Comparison of ENCODE assay signal across 17 cellular contexts in the genomic region with DNA sequence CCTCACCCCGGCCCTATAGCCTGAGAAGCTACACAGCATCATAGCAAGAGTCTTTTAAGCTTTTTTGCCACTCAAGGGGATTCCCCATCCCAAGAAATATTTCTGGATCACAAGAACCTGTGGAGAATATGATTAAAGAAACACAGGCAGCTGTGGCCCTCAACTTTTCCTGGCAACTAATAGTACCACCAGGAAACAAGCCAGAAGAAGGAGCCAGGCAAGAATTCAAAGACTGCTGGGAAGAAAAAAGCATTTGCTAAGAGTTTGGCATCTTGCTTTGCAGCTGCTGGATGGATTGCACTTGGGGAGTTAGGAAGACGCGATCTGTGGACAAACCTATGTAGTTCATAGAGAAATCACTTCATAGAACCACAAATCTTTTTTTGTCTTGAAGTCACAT.
DNase-seq lines count a peak whose midpoint lies in the region; ATAC-seq and TF ChIP-seq lines count a peak whose summit lies in the region.
"Had no signal": no experiment of that assay in that cellular context is flagged by ENCODE, and none has a peak within 500 bp of the region (broad histone marks: within the 10 kb centered on the region; RNA-seq: fewer than 3 reads in every experiment).

No MANE protein-coding gene starts in this region.

- peak; percentile 42 to 73 for DNase-seq in fibroblast of lung (ENCODE audit: low read depth in 2 of 2)
- peak; percentile 54 for DNase-seq in midbrain (lab: John Stamatoyannopoulos, UW)
- DNase-seq in OCI-M2 (lab: John Stamatoyannopoulos, UW; ENCODE audit: unreplicated experiment), result no peak
- no peak for DNase-seq in SW480 (ENCODE audit: low spot score)
- no peak for DNase-seq in T-helper 2 cell
- DNase-seq: activated naive CD4-positive, alpha-beta T cell; CD4-positive, alpha-beta memory T cell; dermis blood vessel endothelial cell; HFFc6; NCI-H1436; NCI-H2171 treated with DMSO at 0.1 percent for 48 hours; retina; stimulated activated naive CD4-positive, alpha-beta T cell; upper lobe of left lung had no signal

- no peak overlapping the region for H2AFZ ChIP-seq in fibroblast of lung (ENCODE audit: low read length)

- no peak overlapping the region for H3K4me3 ChIP-seq in fibroblast of lung (replicated peaks in 1 of 4; ENCODE audit: control extremely low read depth in 1 of 4, insufficient read depth in 1 of 4, low read depth in 3 of 4, low read length in 4 of 4)
- H3K4me3 ChIP-seq in skeletal muscle tissue (ENCODE audit: low read length in 3 of 3), result no peak overlapping the region
- H3K4me3 ChIP-seq: upper lobe of left lung had no signal

- no peaks in the 10 kb centered on the region for H3K36me3 ChIP-seq in fibroblast of lung (ENCODE audit: control insufficient read depth, insufficient read depth, low read length)
- H3K36me3 ChIP-seq in skeletal muscle tissue (ENCODE audit: control insufficient read depth in 3 of 3, insufficient read depth in 3 of 3, low read length in 3 of 3), result peaks cover 0 to 4% (median 0%) of the 10 kb centered on the region in 3 donors
- H3K36me3 ChIP-seq: upper lobe of left lung had no signal

- no peak for ATAC-seq in GM21576 (IDR thresholded peaks at IDR 0.05; ENCODE audit: unreplicated experiment)

- no peaks in the 10 kb centered on the region for H3K9me3 ChIP-seq in fibroblast of lung (ENCODE audit: control insufficient read depth, insufficient read depth, low read depth, low read length)
- H3K9me3 ChIP-seq in skeletal muscle tissue (ENCODE audit: control insufficient read depth in 3 of 3, low read length in 3 of 3), result no peaks in the 10 kb centered on the region
- H3K9me3 ChIP-seq: upper lobe of left lung had no signal

- no peak overlapping the region for H3K9ac ChIP-seq in fibroblast of lung (ENCODE audit: insufficient read depth, low read length)
- no peak overlapping the region for H3K9ac ChIP-seq in skeletal muscle tissue (ENCODE audit: low read depth in 1 of 3, low read length in 3 of 3)

- no peaks in the 10 kb centered on the region for H3K4me1 ChIP-seq in fibroblast of lung (ENCODE audit: control insufficient read depth, extremely low read depth, insufficient read depth, low read length)
- H3K4me1 ChIP-seq in skeletal muscle tissue (ENCODE audit: control insufficient read depth in 3 of 3, insufficient read depth in 3 of 3, low read length in 3 of 3), result peaks cover 0 to 2% (median 0%) of the 10 kb centered on the region in 3 donors
- H3K4me1 ChIP-seq: upper lobe of left lung had no signal

- H3K27ac ChIP-seq in adipose tissue (ENCODE audit: low read depth, low read length) (peak overlapping the region; percentile 66), fibroblast of lung (ENCODE audit: insufficient read depth, low read length) (no peak overlapping the region), skeletal muscle tissue (ENCODE audit: low read depth, low read length) (peak overlapping the region; percentile 13)
- H3K27ac ChIP-seq: upper lobe of left lung had no signal

- H4K20me1 ChIP-seq in fibroblast of lung (ENCODE audit: control insufficient read depth, extremely low read depth, insufficient read depth, low read length), result no peaks in the 10 kb centered on the region

- H3K27me3 ChIP-seq in fibroblast of lung (ENCODE audit: control insufficient read depth, insufficient read depth, low read length) (no peaks in the 10 kb centered on the region), skeletal muscle tissue (ENCODE audit: control insufficient read depth in 3 of 3, insufficient read depth in 3 of 3, low read length in 3 of 3) (no peaks in the 10 kb centered on the region)
- H3K27me3 ChIP-seq: upper lobe of left lung had no signal

- WGBS in adipose tissue, 3 donors, result 62 to 72% (median 63%) methylated on average over 3 of the region's 3 CpGs

- H3K79me2 ChIP-seq in fibroblast of lung (ENCODE audit: control insufficient read depth, insufficient read depth, low read length), result no peaks in the 10 kb centered on the region

- no peak overlapping the region for H3K4me2 ChIP-seq in fibroblast of lung (ENCODE audit: extremely low read depth, insufficient read depth, low read length)

- no peak for TF ChIP-seq CTCF in fibroblast of lung (conservative IDR thresholded peaks at IDR 0.05 in 1 of 2, IDR thresholded peaks at IDR 0.05 in 1 of 2; ENCODE audit: low read depth in 1 of 2, low read length in 2 of 2)

Comparison
In these comparisons a context has a peak if more than half of its experiments do, and no peak if none do; other contexts are left out.
1. DNase-seq: peak in fibroblast of lung (2 of 2) and midbrain (single experiment); none in OCI-M2 (single experiment), SW480 (single experiment) and T-helper 2 cell (0 of 5).